In genomic region chr15:38699633-38700230, GRCh38 we compare ENCODE assay signal across 8 cellular contexts.
A peak's percentile ranks its signal among the peaks of the same experiment; 100 is the strongest.
DNase-seq lines count a peak whose midpoint lies in the region; ATAC-seq and TF ChIP-seq lines count a peak whose summit lies in the region.

No MANE protein-coding gene starts in this region.

- H3K27me3 ChIP-seq in GM23338 (ENCODE audit: insufficient read depth) (no peaks in the 10 kb centered on the region), MG63 (no peaks in the 10 kb centered on the region)

- no peaks in the 10 kb centered on the region for H3K9me3 ChIP-seq in MG63

- H3K4me3 ChIP-seq in GM23338 (no peak overlapping the region), MG63 (no peak overlapping the region), astrocyte of the cerebellum (ENCODE audit: low read depth, low read length) (no peak overlapping the region)

- no peaks in the 10 kb centered on the region for H3K9me2 ChIP-seq in GM23338 (ENCODE audit: insufficient read depth)

- no peaks in the 10 kb centered on the region for H4K20me1 ChIP-seq in GM23338 (replicated peaks; ENCODE audit: insufficient read depth)

- peaks cover 8% of the 10 kb centered on the region for H3K27me3 Mint-ChIP-seq in GM23338 (ENCODE audit: insufficient read depth, low read depth, poor library complexity)
- H3K27me3 Mint-ChIP-seq in T-helper 2 cell treated with Interferon-gamma antibody and Interleukin-4, amounts not matched to agents 5 μg/mL and 100 μg/mL, for 36 hours (ENCODE audit: low read depth): peaks cover 6% of the 10 kb centered on the region

- no peak overlapping the region for H3K4me2 ChIP-seq in GM23338

- no peak overlapping the region for H3K27ac ChIP-seq in GM23338 (ENCODE audit: low read depth)

- H3K36me3 ChIP-seq in GM23338 (ENCODE audit: insufficient read depth) (no peaks in the 10 kb centered on the region), MG63 (no peaks in the 10 kb centered on the region)

- no peak overlapping the region for H3K4me3 Mint-ChIP-seq in GM23338
- peak overlapping the region; percentile 46 for H3K4me3 Mint-ChIP-seq in T-helper 2 cell treated with Interferon-gamma antibody and Interleukin-4, amounts not matched to agents 5 μg/mL and 100 μg/mL, for 36 hours

- H2AFZ ChIP-seq in GM23338: no peak overlapping the region

- no peaks in the 10 kb centered on the region for H3K79me2 ChIP-seq in GM23338 (replicated peaks; ENCODE audit: insufficient read depth)

- H3K4me1 ChIP-seq in GM23338 (ENCODE audit: insufficient read depth): peaks cover 8% of the 10 kb centered on the region

- no peaks in the 10 kb centered on the region for H3K36me3 Mint-ChIP-seq in GM23338 (ENCODE audit: low read depth)
- no peaks in the 10 kb centered on the region for H3K36me3 Mint-ChIP-seq in T-helper 2 cell treated with Interferon-gamma antibody and Interleukin-4, amounts not matched to agents 5 μg/mL and 100 μg/mL, for 36 hours (ENCODE audit: low read depth)

- no peaks in the 10 kb centered on the region for H3K9me3 Mint-ChIP-seq in GM23338
- no peaks in the 10 kb centered on the region for H3K9me3 Mint-ChIP-seq in T-helper 2 cell treated with Interferon-gamma antibody and Interleukin-4, amounts not matched to agents 5 μg/mL and 100 μg/mL, for 36 hours

- H3K4me1 Mint-ChIP-seq in GM23338: peaks cover 11% of the 10 kb centered on the region
- H3K4me1 Mint-ChIP-seq in T-helper 2 cell treated with Interferon-gamma antibody and Interleukin-4, amounts not matched to agents 5 μg/mL and 100 μg/mL, for 36 hours (ENCODE audit: low read depth): peaks cover 58% of the 10 kb centered on the region

- peak; percentile 78 for ATAC-seq in GM23338
- ATAC-seq in HG02973 (IDR thresholded peaks at IDR 0.05; ENCODE audit: unreplicated experiment): no peak

- TF ChIP-seq CTCF in GM23338 (conservative IDR thresholded peaks at IDR 0.05; ENCODE audit: low read depth in 2 of 2) (peak; percentile 88 to 91), astrocyte of the cerebellum (IDR thresholded peaks at IDR 0.05; ENCODE audit: low read depth, low read length, missing control alignments) (peak; percentile 91)

- in situ Hi-C loops in astrocyte of the cerebellum (cut with HindIII; ENCODE audit: low sequenced_read_pairs): no loop called here

- H3K27ac Mint-ChIP-seq in GM23338: no peak overlapping the region
- H3K27ac Mint-ChIP-seq in T-helper 2 cell treated with Interferon-gamma antibody and Interleukin-4, amounts not matched to agents 5 μg/mL and 100 μg/mL, for 36 hours: peak overlapping the region; percentile 55

- DNase-seq in ELF-1 (ENCODE audit: low read depth, low spot score) (peak; percentile 71), GM23338 (ENCODE audit: low spot score) (peak; percentile 87), MG63 (peak; percentile 22), astrocyte of the cerebellum (ENCODE audit: low read depth) (peak; percentile 47), iPS-NIHi7 (ENCODE audit: extremely low spot score) (peak; percentile 73)
- DNase-seq in T-helper 2 cell treated with Interferon-gamma antibody and Interleukin-4, amounts not matched to agents 5 μg/mL and 100 μg/mL, for 36 hours (ENCODE audit: low spot score): peak; percentile 67
- peak; percentile 31 to 68 for DNase-seq in stimulated activated CD4-positive, alpha-beta T cell treated with anti-CD3 and anti-CD28 coated beads, Interleukin-1b, Interleukin-23, amount 100 ng/mL, for 4 hours (ENCODE audit: low read depth in 2 of 2)

- no peaks in the 10 kb centered on the region for H3F3A ChIP-seq in GM23338 (replicated peaks; ENCODE audit: low read depth)

TF ChIP-seq in GM23338, 12 proteins besides CTCF, POLR2A, EP300 and RAD21 (continues in another document):
- TF ChIP-seq NANOG (IDR thresholded peaks at IDR 0.05; ENCODE audit: borderline replicate concordance) (no peak), STAT1 (IDR thresholded peaks at IDR 0.05; ENCODE audit: unreplicated experiment) (no peak), EZH2 (IDR thresholded peaks at IDR 0.05; ENCODE audit: low read depth, unreplicated experiment) (no peak), CREB1 (CRISPR knock-in tag; IDR thresholded peaks at IDR 0.05; ENCODE audit: low read depth) (no peak), ETS1 (IDR thresholded peaks at IDR 0.05) (no peak), ZNF114 (CRISPR knock-in tag; IDR thresholded peaks at IDR 0.05) (no peak), ZNF331 (CRISPR knock-in tag; IDR thresholded peaks at IDR 0.05; ENCODE audit: low read depth) (no peak), JUNB (IDR thresholded peaks at IDR 0.05; ENCODE audit: unreplicated experiment) (no peak)
- TF ChIP-seq, protein P1, sequence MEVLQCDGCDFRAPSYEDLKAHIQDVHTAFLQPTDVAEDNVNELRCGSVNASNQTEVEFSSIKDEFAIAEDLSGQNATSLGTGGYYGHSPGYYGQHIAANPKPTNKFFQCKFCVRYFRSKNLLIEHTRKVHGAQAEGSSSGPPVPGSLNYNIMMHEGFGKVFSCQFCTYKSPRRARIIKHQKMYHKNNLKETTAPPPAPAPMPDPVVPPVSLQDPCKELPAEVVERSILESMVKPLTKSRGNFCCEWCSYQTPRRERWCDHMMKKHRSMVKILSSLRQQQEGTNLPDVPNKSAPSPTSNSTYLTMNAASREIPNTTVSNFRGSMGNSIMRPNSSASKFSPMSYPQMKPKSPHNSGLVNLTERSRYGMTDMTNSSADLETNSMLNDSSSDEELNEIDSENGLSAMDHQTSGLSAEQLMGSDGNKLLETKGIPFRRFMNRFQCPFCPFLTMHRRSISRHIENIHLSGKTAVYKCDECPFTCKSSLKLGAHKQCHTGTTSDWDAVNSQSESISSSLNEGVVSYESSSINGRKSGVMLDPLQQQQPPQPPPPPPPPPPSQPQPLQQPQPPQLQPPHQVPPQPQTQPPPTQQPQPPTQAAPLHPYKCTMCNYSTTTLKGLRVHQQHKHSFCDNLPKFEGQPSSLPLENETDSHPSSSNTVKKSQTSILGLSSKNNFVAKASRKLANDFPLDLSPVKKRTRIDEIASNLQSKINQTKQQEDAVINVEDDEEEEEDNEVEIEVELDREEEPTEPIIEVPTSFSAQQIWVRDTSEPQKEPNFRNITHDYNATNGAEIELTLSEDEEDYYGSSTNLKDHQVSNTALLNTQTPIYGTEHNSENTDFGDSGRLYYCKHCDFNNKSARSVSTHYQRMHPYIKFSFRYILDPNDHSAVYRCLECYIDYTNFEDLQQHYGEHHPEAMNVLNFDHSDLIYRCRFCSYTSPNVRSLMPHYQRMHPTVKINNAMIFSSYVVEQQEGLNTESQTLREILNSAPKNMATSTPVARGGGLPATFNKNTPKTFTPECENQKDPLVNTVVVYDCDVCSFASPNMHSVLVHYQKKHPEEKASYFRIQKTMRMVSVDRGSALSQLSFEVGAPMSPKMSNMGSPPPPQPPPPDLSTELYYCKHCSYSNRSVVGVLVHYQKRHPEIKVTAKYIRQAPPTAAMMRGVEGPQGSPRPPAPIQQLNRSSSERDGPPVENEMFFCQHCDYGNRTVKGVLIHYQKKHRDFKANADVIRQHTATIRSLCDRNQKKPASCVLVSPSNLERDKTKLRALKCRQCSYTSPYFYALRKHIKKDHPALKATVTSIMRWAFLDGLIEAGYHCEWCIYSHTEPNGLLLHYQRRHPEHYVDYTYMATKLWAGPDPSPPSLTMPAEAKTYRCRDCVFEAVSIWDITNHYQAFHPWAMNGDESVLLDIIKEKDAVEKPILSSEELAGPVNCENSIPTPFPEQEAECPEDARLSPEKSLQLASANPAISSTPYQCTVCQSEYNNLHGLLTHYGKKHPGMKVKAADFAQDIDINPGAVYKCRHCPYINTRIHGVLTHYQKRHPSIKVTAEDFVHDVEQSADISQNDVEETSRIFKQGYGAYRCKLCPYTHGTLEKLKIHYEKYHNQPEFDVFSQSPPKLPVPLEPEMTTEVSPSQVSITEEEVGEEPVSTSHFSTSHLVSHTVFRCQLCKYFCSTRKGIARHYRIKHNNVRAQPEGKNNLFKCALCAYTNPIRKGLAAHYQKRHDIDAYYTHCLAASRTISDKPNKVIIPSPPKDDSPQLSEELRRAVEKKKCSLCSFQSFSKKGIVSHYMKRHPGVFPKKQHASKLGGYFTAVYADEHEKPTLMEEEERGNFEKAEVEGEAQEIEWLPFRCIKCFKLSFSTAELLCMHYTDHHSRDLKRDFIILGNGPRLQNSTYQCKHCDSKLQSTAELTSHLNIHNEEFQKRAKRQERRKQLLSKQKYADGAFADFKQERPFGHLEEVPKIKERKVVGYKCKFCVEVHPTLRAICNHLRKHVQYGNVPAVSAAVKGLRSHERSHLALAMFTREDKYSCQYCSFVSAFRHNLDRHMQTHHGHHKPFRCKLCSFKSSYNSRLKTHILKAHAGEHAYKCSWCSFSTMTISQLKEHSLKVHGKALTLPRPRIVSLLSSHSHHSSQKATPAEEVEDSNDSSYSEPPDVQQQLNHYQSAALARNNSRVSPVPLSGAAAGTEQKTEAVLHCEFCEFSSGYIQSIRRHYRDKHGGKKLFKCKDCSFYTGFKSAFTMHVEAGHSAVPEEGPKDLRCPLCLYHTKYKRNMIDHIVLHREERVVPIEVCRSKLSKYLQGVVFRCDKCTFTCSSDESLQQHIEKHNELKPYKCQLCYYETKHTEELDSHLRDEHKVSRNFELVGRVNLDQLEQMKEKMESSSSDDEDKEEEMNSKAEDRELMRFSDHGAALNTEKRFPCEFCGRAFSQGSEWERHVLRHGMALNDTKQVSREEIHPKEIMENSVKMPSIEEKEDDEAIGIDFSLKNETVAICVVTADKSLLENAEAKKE (CRISPR knock-in tag; IDR thresholded peaks at IDR 0.05): no peak

Comparison
In these comparisons a context has a peak if more than half of its experiments do, and no peak if none do; other contexts are left out.
1. DNase-seq: peak in every context shown above with its lines; median percentile 87 in GM23338; 73 in iPS-NIHi7; 71 in ELF-1; 67 in T-helper 2 cell treated with Interferon-gamma antibody and Interleukin-4, amounts not matched to agents 5 μg/mL and 100 μg/mL, for 36 hours; 50 in stimulated activated CD4-positive, alpha-beta T cell treated with anti-CD3 and anti-CD28 coated beads, Interleukin-1b, Interleukin-23, amount 100 ng/mL, for 4 hours; 47 in astrocyte of the cerebellum; 22 in MG63.